ENCODE assay signal across 6 cellular contexts in genomic region chrX:153744210-153745066, GRCh38. TPM values are rescaled to one million over a fixed set of nuclear protein-coding genes. Genes with fewer than 3 reads are reported as not detected.
DNase-seq lines count a peak whose midpoint lies in the region; TF ChIP-seq lines count a peak whose summit lies in the region.

No MANE protein-coding gene starts in this region.

- H3K27ac ChIP-seq in coronary artery (peak overlapping the region; percentile 62 to 84), smooth muscle cell (ENCODE audit: low read depth) (no peak overlapping the region)

- H3K79me2 ChIP-seq in smooth muscle cell (ENCODE audit: low read depth) = no peaks in the 10 kb centered on the region

- DNase-seq in NCI-H1092 (lab: John Stamatoyannopoulos, UW) (peak; percentile 37), coronary artery (ENCODE audit: low spot score) (peak; percentile 77), smooth muscle cell (lab: John Stamatoyannopoulos, UW; ENCODE audit: unreplicated experiment) (no peak), epidermal melanocyte (ENCODE audit: insufficient read length, low spot score) (no peak), HFFc6 (no peak), NCI-H524 (lab: John Stamatoyannopoulos, UW) (no peak)

- no peaks in the 10 kb centered on the region for H3K36me3 ChIP-seq in smooth muscle cell (ENCODE audit: low read depth)

- H3K9ac ChIP-seq in smooth muscle cell (ENCODE audit: low read depth) = no peak overlapping the region

- TF ChIP-seq CTCF in coronary artery (IDR thresholded peaks at IDR 0.05) (no peak), smooth muscle cell (IDR thresholded peaks at IDR 0.05; ENCODE audit: borderline replicate concordance, insufficient read depth, poor library complexity, severe bottlenecking) (peak; percentile 29), HFFc6 (IDR thresholded peaks at IDR 0.05) (no peak)

- H3K4me1 ChIP-seq in smooth muscle cell (ENCODE audit: low read depth) = no peaks in the 10 kb centered on the region

- no peak overlapping the region for H2AFZ ChIP-seq in smooth muscle cell (ENCODE audit: low read depth)

- no peaks in the 10 kb centered on the region for H4K20me1 ChIP-seq in smooth muscle cell (ENCODE audit: low read depth)

- WGBS in smooth muscle cell (ENCODE audit: low lambda C conversion rate) = 48% methylated on average over 33 of the region's 38 CpGs

- H3K9me3 Mint-ChIP-seq in HFFc6 = no peaks in the 10 kb centered on the region

- no peaks in the 10 kb centered on the region for H3K4me1 Mint-ChIP-seq in HFFc6 (ENCODE audit: low read depth)

- no peaks in the 10 kb centered on the region for H3K36me3 Mint-ChIP-seq in HFFc6 (ENCODE audit: low read depth)

- peaks cover 12% of the 10 kb centered on the region for H3K27me3 Mint-ChIP-seq in HFFc6 (ENCODE audit: insufficient read depth)

- H3K4me3 Mint-ChIP-seq in HFFc6 = no peak overlapping the region

- no peaks in the 10 kb centered on the region for H3K9me3 ChIP-seq in smooth muscle cell (replicated peaks; ENCODE audit: low read depth)

- H3K4me3 ChIP-seq in coronary artery (peak overlapping the region; percentile 57), smooth muscle cell (peak overlapping the region; percentile 29)

- peak overlapping the region; percentile 76 for H3K4me2 ChIP-seq in smooth muscle cell

- H3K27me3 ChIP-seq in smooth muscle cell (ENCODE audit: low read depth) = no peaks in the 10 kb centered on the region

- H3K27ac Mint-ChIP-seq in HFFc6 = no peak overlapping the region

- no peaks in the 10 kb centered on the region for H3F3A ChIP-seq in smooth muscle cell (ENCODE audit: low read depth)

RNA-seq across cellular contexts. Expression of gene PLXNB3, which starts 19.6 kb away (rescaled TPM):
- total RNA-seq in smooth muscle cell = 0.58 and 0.67 TPM in 2 replicates
- 3.9 and 7.8 TPM in 2 replicates for polyA plus RNA-seq in smooth muscle cell
- 10 to 100 TPM; 13.2 to 33.4 (median 15.8) TPM for total RNA-seq in HFFc6 (2021; fragmentation: NEBNext Ultra II Directional; extraction: Animal tissue kit (Norgen Biotek cat#: 25700))

RNA-seq across cellular contexts. Expression of gene ABCD1, which starts 19.8 kb away (rescaled TPM):
- 6.2 and 7.1 TPM in 2 replicates for total RNA-seq in smooth muscle cell
- polyA plus RNA-seq in smooth muscle cell = 9.4 and 10.9 TPM in 2 replicates
- total RNA-seq in HFFc6 (2021; fragmentation: NEBNext Ultra II Directional; extraction: Animal tissue kit (Norgen Biotek cat#: 25700)) = 10 to 100 TPM; 12.9 to 18.9 (median 14.5) TPM

RNA-seq across cellular contexts. Expression of gene BCAP31, which starts 20.3 kb away (rescaled TPM):
- total RNA-seq in smooth muscle cell = 128 and 139 TPM in 2 replicates
- 207 and 260 TPM in 2 replicates for polyA plus RNA-seq in smooth muscle cell
- total RNA-seq in HFFc6 (2021; fragmentation: NEBNext Ultra II Directional; extraction: Animal tissue kit (Norgen Biotek cat#: 25700)) = 100 to 1,000 TPM; 203 to 295 (median 218) TPM

RNA-seq across cellular contexts. Expression of gene SRPK3, which starts 36.4 kb away (rescaled TPM):
- total RNA-seq in smooth muscle cell = not detected in 2 replicates
- 0.05 and 1.5 TPM in 2 replicates for polyA plus RNA-seq in smooth muscle cell
- total RNA-seq in HFFc6 (2021; fragmentation: NEBNext Ultra II Directional; extraction: Animal tissue kit (Norgen Biotek cat#: 25700)) = under 1 TPM; 0.14 to 0.51 (median 0.27) TPM

RNA-seq across cellular contexts. Expression of gene IDH3G, which starts 49.7 kb away (rescaled TPM):
- total RNA-seq in smooth muscle cell = 63.3 and 86.0 TPM in 2 replicates
- 88.9 and 89.7 TPM in 2 replicates for polyA plus RNA-seq in smooth muscle cell
- 10 to 100 TPM; 60.2 to 67.1 (median 62.8) TPM for total RNA-seq in HFFc6 (2021; fragmentation: NEBNext Ultra II Directional; extraction: Animal tissue kit (Norgen Biotek cat#: 25700))

Comparison
In these comparisons a context has a peak if more than half of its experiments do, and no peak if none do; other contexts are left out.
1. DNase-seq: peak in NCI-H1092 (single experiment) and coronary artery (single experiment); none in smooth muscle cell (single experiment), epidermal melanocyte (single experiment), HFFc6 (single experiment) and NCI-H524 (0 of 2).